In genomic region chr21:20949884-20950283, GRCh38 we compare ENCODE assay signal across 14 cellular contexts. TPM values are rescaled to one million over a fixed set of nuclear protein-coding genes. Genes with fewer than 3 reads are reported as not detected.
DNase-seq lines count a peak whose midpoint lies in the region; ATAC-seq and TF ChIP-seq lines count a peak whose summit lies in the region.
"Had no signal": no experiment of that assay in that cellular context is flagged by ENCODE, and none has a peak within 500 bp of the region (broad histone marks: within the 10 kb centered on the region; RNA-seq: fewer than 3 reads in every experiment).

No MANE protein-coding gene starts in this region.

- H3K36me3 ChIP-seq in GM23338 (ENCODE audit: insufficient read depth) = no peaks in the 10 kb centered on the region
- no peaks in the 10 kb centered on the region for H3K36me3 ChIP-seq in Karpas-422 (ENCODE audit: insufficient read depth, low read length)
- H3K36me3 ChIP-seq in SK-N-MC (ENCODE audit: insufficient read depth, low read length) = no peaks in the 10 kb centered on the region
- H3K36me3 ChIP-seq in neuronal stem cell (replicated peaks in 1 of 2; ENCODE audit: control insufficient read depth in 2 of 2, insufficient read depth in 2 of 2, low read length in 2 of 2) = no peaks in the 10 kb centered on the region
- H3K36me3 ChIP-seq: BE2C had no signal

- no peak for TF ChIP-seq CTCF in GM23338 (conservative IDR thresholded peaks at IDR 0.05; ENCODE audit: low read depth in 2 of 2)

- no peak overlapping the region for H2AK5ac ChIP-seq in neuronal stem cell (ENCODE audit: low read depth, low read length)

- H3K4me1 Mint-ChIP-seq in GM23338 = peaks cover 13% of the 10 kb centered on the region; the same call in 2 of the 3 replicates
- no peaks in the 10 kb centered on the region for H3K4me1 Mint-ChIP-seq in activated CD4-positive, alpha-beta T cell treated with anti-CD3 and anti-CD28 coated beads, Interleukin-2, amount 10 ng/mL, durations not matched to agents 24 days and 14 days
- H3K4me1 Mint-ChIP-seq: CD4-positive, alpha-beta memory T cell had no signal

- no peak overlapping the region for H3K14ac ChIP-seq in neuronal stem cell (ENCODE audit: low read length)

- H3K23ac ChIP-seq in neuronal stem cell (ENCODE audit: low read depth, low read length, poor library complexity) = no peak overlapping the region

- H3K9ac ChIP-seq in Karpas-422 (ENCODE audit: low read length) = no peak overlapping the region
- H3K9ac ChIP-seq in SK-N-MC (ENCODE audit: insufficient read length) = no peak overlapping the region
- H3K9ac ChIP-seq in neuronal stem cell (ENCODE audit: low read depth, low read length, poor library complexity) = no peak overlapping the region

- H3K18ac ChIP-seq in neuronal stem cell (ENCODE audit: low read length) = no peak overlapping the region

- H3K4me2 ChIP-seq in GM23338 (no peak overlapping the region), Karpas-422 (ENCODE audit: low read depth, low read length, poor library complexity, severe bottlenecking) (no peak overlapping the region), neuronal stem cell (ENCODE audit: insufficient read depth, low read length, poor library complexity, severe bottlenecking) (no peak overlapping the region)

- H2AFZ ChIP-seq in GM23338 (0 out of 2 replicates have a peak overlapping the region, but pooled peaks have one; percentile 35), Karpas-422 (ENCODE audit: low read length) (peak overlapping the region; percentile 55; the same call in 1 of the 2 replicates), neuronal stem cell (ENCODE audit: low read length) (peak overlapping the region; percentile 1)

- H3K9me2 ChIP-seq in GM23338 (ENCODE audit: insufficient read depth) (no peaks in the 10 kb centered on the region), Karpas-422 (replicated peaks; ENCODE audit: insufficient read depth, low read length) (no peaks in the 10 kb centered on the region)

- H3K4me3 Mint-ChIP-seq in GM23338 = no peak overlapping the region
- H3K4me3 Mint-ChIP-seq in activated CD4-positive, alpha-beta T cell treated with anti-CD3 and anti-CD28 coated beads, Interleukin-2, amount 10 ng/mL, durations not matched to agents 24 days and 14 days = no peak overlapping the region
- H3K4me3 Mint-ChIP-seq: CD4-positive, alpha-beta memory T cell had no signal

- no peak overlapping the region for H2BK12ac ChIP-seq in neuronal stem cell (ENCODE audit: low read length)

- no peaks in the 10 kb centered on the region for H3K9me3 ChIP-seq in Karpas-422 (ENCODE audit: low read length)
- H3K9me3 ChIP-seq in SK-N-MC (ENCODE audit: low read depth, low read length) = no peaks in the 10 kb centered on the region
- no peaks in the 10 kb centered on the region for H3K9me3 ChIP-seq in neuronal stem cell (replicated peaks in 1 of 2; ENCODE audit: control insufficient read depth in 2 of 2, insufficient read depth in 1 of 2, low read depth in 1 of 2, low read length in 2 of 2)
- H3K9me3 ChIP-seq: BE2C had no signal

- no peak overlapping the region for H3K4ac ChIP-seq in neuronal stem cell (ENCODE audit: low read length)

- H3K27me3 ChIP-seq in GM23338 (ENCODE audit: insufficient read depth) (no peaks in the 10 kb centered on the region), Karpas-422 (ENCODE audit: low read length) (no peaks in the 10 kb centered on the region), neuronal stem cell (ENCODE audit: control insufficient read depth in 3 of 3, insufficient read depth in 3 of 3, low read depth in 1 of 3, low read length in 3 of 3) (no peaks in the 10 kb centered on the region)
- H3K27me3 ChIP-seq: BE2C had no signal

- H2BK120ac ChIP-seq in neuronal stem cell (ENCODE audit: low read depth, low read length) = no peak overlapping the region

- WGBS in neuronal stem cell (ENCODE audit: extremely low coverage in 2 of 2, insufficient read length in 2 of 2, insufficient replicate concordance in 1 of 2), 2 donors = no CpG with 5 or more reads among the region's 4 CpGs

- 0 out of 2 replicates have a peak overlapping the region, but pooled peaks have one; percentile 31 for H3K27ac Mint-ChIP-seq in GM23338
- H3K27ac Mint-ChIP-seq in activated CD4-positive, alpha-beta T cell treated with anti-CD3 and anti-CD28 coated beads, Interleukin-2, amount 10 ng/mL, durations not matched to agents 24 days and 14 days = no peak overlapping the region
- H3K27ac Mint-ChIP-seq: CD4-positive, alpha-beta memory T cell had no signal

- no peaks in the 10 kb centered on the region for H3F3A ChIP-seq in GM23338 (replicated peaks; ENCODE audit: low read depth)

- H3K4me1 ChIP-seq in GM23338 (ENCODE audit: insufficient read depth) = peaks cover 26% of the 10 kb centered on the region; the same call in 1 of the 2 replicates
- H3K4me1 ChIP-seq in Karpas-422 (ENCODE audit: low read length) = peaks cover 58% of the 10 kb centered on the region
- H3K4me1 ChIP-seq in neuronal stem cell (ENCODE audit: control insufficient read depth in 2 of 2, insufficient read depth in 1 of 2, low read depth in 1 of 2, low read length in 2 of 2) = no peaks in the 10 kb centered on the region

- no peaks in the 10 kb centered on the region for H3K79me1 ChIP-seq in neuronal stem cell (ENCODE audit: low read depth, low read length)

- no peak overlapping the region for H4K91ac ChIP-seq in neuronal stem cell (ENCODE audit: low read depth, low read length, poor library complexity)

- H4K20me1 ChIP-seq in GM23338 (replicated peaks; ENCODE audit: insufficient read depth) (no peaks in the 10 kb centered on the region), Karpas-422 (ENCODE audit: insufficient read depth, low read depth, low read length) (no peaks in the 10 kb centered on the region)

- no peak for DNase-seq in GM23338 (ENCODE audit: low spot score)
- peak; percentile 46 for DNase-seq in Karpas-422
- peak; percentile 12 for DNase-seq in SK-N-MC (ENCODE audit: low read depth, low spot score)
- no peak for DNase-seq in neuronal stem cell (ENCODE audit: low spot score)
- no peak for DNase-seq in activated CD4-positive, alpha-beta T cell treated with anti-CD3 and anti-CD28 coated beads, Interleukin-2, amount 10 ng/mL, durations not matched to agents 24 days and 14 days
- DNase-seq in activated effector memory CD4-positive, alpha-beta T cell treated with Interleukin-2 at 50 U/mL for 16 hours = no peak
- DNase-seq: BE2C; CD4-positive, alpha-beta memory T cell; DMS79; H7; KG1 had no signal

- H3K27ac ChIP-seq in GM23338 (ENCODE audit: low read depth) (no peak overlapping the region), Karpas-422 (ENCODE audit: low read length) (peak overlapping the region; percentile 97), SK-N-MC (no peak overlapping the region), neuronal stem cell (replicated peaks; ENCODE audit: low read length) (no peak overlapping the region)
- H3K27ac ChIP-seq: C4-2B had no signal

- H3K4me3 ChIP-seq in GM23338 (no peak overlapping the region), Karpas-422 (ENCODE audit: low read length) (no peak overlapping the region), SK-N-MC (no peak overlapping the region), neuronal stem cell (ENCODE audit: low read length in 2 of 2) (no peak overlapping the region)
- H3K4me3 ChIP-seq: GM12878 had no signal

- H4K8ac ChIP-seq in neuronal stem cell (ENCODE audit: low read depth, low read length) = no peak overlapping the region

- H2BK15ac ChIP-seq in neuronal stem cell (ENCODE audit: low read length) = no peak overlapping the region

- no peak for ATAC-seq in GM23338
- ATAC-seq in HG02840 (IDR thresholded peaks at IDR 0.05; ENCODE audit: low FRiP score, unreplicated experiment) = no peak
- ATAC-seq: GM12878 had no signal

- no peaks in the 10 kb centered on the region for H3K79me2 ChIP-seq in GM23338 (replicated peaks; ENCODE audit: insufficient read depth)
- no peaks in the 10 kb centered on the region for H3K79me2 ChIP-seq in Karpas-422 (ENCODE audit: low read length)

- no peak overlapping the region for H2BK5ac ChIP-seq in neuronal stem cell (ENCODE audit: low read length)

- H3K36me3 Mint-ChIP-seq in GM23338 (ENCODE audit: low read depth) = no peaks in the 10 kb centered on the region
- no peaks in the 10 kb centered on the region for H3K36me3 Mint-ChIP-seq in activated CD4-positive, alpha-beta T cell treated with anti-CD3 and anti-CD28 coated beads, Interleukin-2, amount 10 ng/mL, durations not matched to agents 24 days and 14 days (ENCODE audit: low read depth)
- H3K36me3 Mint-ChIP-seq: CD4-positive, alpha-beta memory T cell had no signal

- no peaks in the 10 kb centered on the region for H3K9me3 Mint-ChIP-seq in GM23338
- no peaks in the 10 kb centered on the region for H3K9me3 Mint-ChIP-seq in activated CD4-positive, alpha-beta T cell treated with anti-CD3 and anti-CD28 coated beads, Interleukin-2, amount 10 ng/mL, durations not matched to agents 24 days and 14 days

- intact Hi-C loops in activated CD4-positive, alpha-beta T cell treated with anti-CD3 and anti-CD28 coated beads, Interleukin-2, amount 10 ng/mL, durations not matched to agents 24 days and 14 days (cut with micrococcal nuclease) = no loop called here

- H3K27me3 Mint-ChIP-seq in GM23338 (ENCODE audit: insufficient read depth, low read depth, poor library complexity) = no peaks in the 10 kb centered on the region
- H3K27me3 Mint-ChIP-seq in activated CD4-positive, alpha-beta T cell treated with anti-CD3 and anti-CD28 coated beads, Interleukin-2, amount 10 ng/mL, durations not matched to agents 24 days and 14 days = no peaks in the 10 kb centered on the region
- H3K27me3 Mint-ChIP-seq: CD4-positive, alpha-beta memory T cell had no signal

TF ChIP-seq in GM23338, 12 proteins besides CTCF, POLR2A, EP300 and RAD21 (continues in another document):
- TF ChIP-seq CREB1 (CRISPR knock-in tag; IDR thresholded peaks at IDR 0.05; ENCODE audit: low read depth) (no peak), ETS1 (IDR thresholded peaks at IDR 0.05) (no peak)

RNA-seq across cellular contexts. Expression of gene NCAM2, which starts 48.3 kb away (rescaled TPM):
- 0.83 and 1.2 TPM in 2 replicates for total RNA-seq in GM23338 (2014; rRNA removed; shearing (Covaris generic))
- polyA plus RNA-seq in GM23338 (2016; fragmentation: Nextera tagmentation; extraction: Ambion mirVana) = 0.36 TPM in 1 of 2 replicates, not detected in the other
- 0.18 TPM in 1 of 2 replicates, not detected in the other for total RNA-seq in Karpas-422 (2014; rRNA removed; shearing (Covaris generic); ENCODE audit: low replicate concordance)
- 0.67 TPM for polyA plus RNA-seq in neuronal stem cell (2013, experiment 1 of 2)
- 0.51 TPM for polyA plus RNA-seq in neuronal stem cell (2013, experiment 2 of 2)
- 0.14 TPM in 1 of 2 replicates, not detected in the other for total RNA-seq in activated CD4-positive, alpha-beta T cell treated with anti-CD3 and anti-CD28 coated beads, Interleukin-2, amount 10 ng/mL, durations not matched to agents 24 days and 14 days
- total RNA-seq: CD4-positive, alpha-beta memory T cell had no signal
- polyA plus RNA-seq: CD4-positive, alpha-beta memory T cell had no signal

Comparison
In these comparisons a context has a peak if more than half of its experiments do, and no peak if none do; other contexts are left out.
1. DNase-seq: peak in Karpas-422 (single experiment) and SK-N-MC (single experiment); none in GM23338 (single experiment), neuronal stem cell (single experiment), activated CD4-positive, alpha-beta T cell treated with anti-CD3 and anti-CD28 coated beads, Interleukin-2, amount 10 ng/mL, durations not matched to agents 24 days and 14 days (single experiment) and activated effector memory CD4-positive, alpha-beta T cell treated with Interleukin-2 at 50 U/mL for 16 hours (single experiment).
2. H2AFZ ChIP-seq: peak in every context shown above with its lines; median percentile 55 in Karpas-422; 35 in GM23338; 1 in neuronal stem cell.